8 cellular contexts compared by ENCODE assay signal in genomic region chr18:67417864-67418523, GRCh38.
DNase-seq lines count a peak whose midpoint lies in the region; ATAC-seq and TF ChIP-seq lines count a peak whose summit lies in the region.

No MANE protein-coding gene starts in this region.

- peak overlapping the region; percentile 36; the same call in 1 of the 3 replicates for H2BK15ac ChIP-seq in IMR-90 (ENCODE audit: low read depth, low read length)

- H3K23ac ChIP-seq in IMR-90 (ENCODE audit: low read depth, low read length), result peak overlapping the region; percentile 31; the same call in 1 of the 2 replicates

- H3K14ac ChIP-seq in IMR-90 (replicated peaks; ENCODE audit: low read depth, low read length), result peak overlapping the region; percentile 88

- H3K9me1 ChIP-seq in IMR-90 (ENCODE audit: insufficient read depth, low read length), result no peaks in the 10 kb centered on the region

- TF ChIP-seq CTCF in GM10248 (IDR thresholded peaks at IDR 0.05; ENCODE audit: control extremely low read depth, extremely low read depth, low read depth, missing control alignments) (no peak), IMR-90 (conservative IDR thresholded peaks at IDR 0.05; ENCODE audit: low read depth, low read length) (no peak), WI38 (IDR thresholded peaks at IDR 0.05; ENCODE audit: low read depth, low read length) (no peak), heart right ventricle (IDR thresholded peaks at IDR 0.05) (no peak), transverse colon (IDR thresholded peaks at IDR 0.05) (no peak), progenitor cell of endocrine pancreas (IDR thresholded peaks at IDR 0.05; ENCODE audit: unreplicated experiment) (no peak)

- H2AFZ ChIP-seq in IMR-90 (replicated peaks; ENCODE audit: low read length, poor library complexity), result peak overlapping the region; percentile 53

- no peaks in the 10 kb centered on the region for H4K20me1 ChIP-seq in IMR-90 (ENCODE audit: insufficient read depth, low read length)

- TF ChIP-seq EP300 in transverse colon (IDR thresholded peaks at IDR 0.05; ENCODE audit: low read depth), result no peak

- dilution Hi-C loops in IMR-90 (cut with HindIII; ENCODE audit: low sequenced_read_pairs, unreplicated experiment), result no loop called here

- ATAC-seq in GM21515 (IDR thresholded peaks at IDR 0.05; ENCODE audit: unreplicated experiment) (peak; percentile 74), IMR-90 (ENCODE audit: low read depth) (peak; percentile 82), heart right ventricle (peak in 4 of 8 donors; percentile 31 to 73 (median 51))

- peak overlapping the region; percentile 76 for H3K4ac ChIP-seq in IMR-90 (ENCODE audit: low read depth, low read length)

- peak overlapping the region; percentile 38; the same call in 1 of the 2 replicates for H3K56ac ChIP-seq in IMR-90 (ENCODE audit: extremely low read depth, insufficient read depth, low read length)

- no peaks in the 10 kb centered on the region for H3K79me1 ChIP-seq in IMR-90 (ENCODE audit: low read depth in 1 of 2, low read length in 2 of 2)

- peak overlapping the region; percentile 15 to 36; a peak in 2 of 4 replicates for H4K8ac ChIP-seq in IMR-90 (ENCODE audit: low read depth in 2 of 2, low read length in 2 of 2)

- H2AK5ac ChIP-seq in IMR-90 (ENCODE audit: low read depth, low read length), result no peak overlapping the region

- POLR2A ChIA-PET in GM10248 (lab: Yijun Ruan, JAX) (no interaction called here), IMR-90 (lab: Charles Lee; ENCODE audit: unreplicated experiment) (no interaction called here)

- no peaks in the 10 kb centered on the region for H3K9me3 Mint-ChIP-seq in progenitor cell of endocrine pancreas (ENCODE audit: low read depth)

- TF ChIP-seq RAD21 in IMR-90 (IDR thresholded peaks at IDR 0.05; ENCODE audit: low read length), result no peak

- peak overlapping the region; percentile 11; the same call in 1 of the 2 replicates for H3K4me3 ChIP-seq in IMR-90 (ENCODE audit: insufficient read depth, low read depth, low read length)
- peak overlapping the region; percentile 40 for H3K4me3 ChIP-seq in WI38 (ENCODE audit: low read depth, low read length)
- peak overlapping the region in 6 of 10 donors; percentile 5 to 33 (median 12) for H3K4me3 ChIP-seq in heart right ventricle
- H3K4me3 ChIP-seq in transverse colon, result peak overlapping the region in 1 of 4 donors; percentile 30

- intact Hi-C loops in IMR-90 (cut with micrococcal nuclease) (no loop called here), heart right ventricle (cut with DNase I) (no loop called here), transverse colon (cut with DNase I; ENCODE audit: low total_unique reads) (no loop called here)

- peak overlapping the region; percentile 18; the same call in 1 of the 2 replicates for H3K18ac ChIP-seq in IMR-90 (ENCODE audit: low read depth, low read length)

- H3K9me3 ChIP-seq in IMR-90 (ENCODE audit: control insufficient read depth, insufficient read depth, low read length) (no peaks in the 10 kb centered on the region), heart right ventricle (no peaks in the 10 kb centered on the region), transverse colon (no peaks in the 10 kb centered on the region)

- peak overlapping the region; percentile 7; the same call in 1 of the 2 replicates for H4K5ac ChIP-seq in IMR-90 (ENCODE audit: low read depth, low read length)

- H3K27ac ChIP-seq in IMR-90 (ENCODE audit: insufficient read depth, low read length) (peak overlapping the region; percentile 1; the same call in 1 of the 2 replicates), heart right ventricle (peak overlapping the region in 1 of 10 donors; percentile 4), transverse colon (peak overlapping the region in 1 of 4 donors; percentile 26)

- no TSS peak for BruUV-seq in IMR-90 (replicated peaks; lab: Mats Ljungman, UMichigan)

- 83% methylated on average over 1 of the region's 6 CpGs; no CpG with 5 or more reads in 1 of the 2 experiments for WGBS in IMR-90 (ENCODE audit: extremely low coverage in 2 of 2, insufficient read length in 1 of 2), 2 experiments
- 73 to 80% methylated on average over 6 of the region's 6 CpGs for WGBS in heart right ventricle, 2 donors
- WGBS in transverse colon (ENCODE audit: low coverage in 1 of 2), 2 donors, result 53% methylated on average over 6 of the region's 6 CpGs; no CpG with 5 or more reads in 1 of the 2 donors

- H2BK120ac ChIP-seq in IMR-90 (ENCODE audit: low read depth, low read length), result peak overlapping the region; percentile 85

- H3K27ac Mint-ChIP-seq in progenitor cell of endocrine pancreas, result no peak overlapping the region

- H3K27me3 Mint-ChIP-seq in progenitor cell of endocrine pancreas, result no peaks in the 10 kb centered on the region

- H3K27me3 ChIP-seq in IMR-90 (ENCODE audit: control insufficient read depth, insufficient read depth, low read length) (no peaks in the 10 kb centered on the region), heart right ventricle (no peaks in the 10 kb centered on the region), transverse colon (no peaks in the 10 kb centered on the region)

- H2AK9ac ChIP-seq in IMR-90 (replicated peaks; ENCODE audit: low read depth, low read length, poor library complexity), result peak overlapping the region; percentile 15

- DNase-seq in GM10248 (ENCODE audit: extremely low spot score), result peak; percentile 21
- peak; percentile 57 for DNase-seq in IMR-90
- DNase-seq in heart right ventricle, result peak in 1 of 2 donors; percentile 7
- peak; percentile 71 for DNase-seq in stromal cell of bone marrow (ENCODE audit: low read depth)
- DNase-seq in transverse colon, result no peak
- no peak for DNase-seq in progenitor cell of endocrine pancreas (ENCODE audit: low spot score, unreplicated experiment)

- H3K4me2 ChIP-seq in IMR-90 (ENCODE audit: low read depth, low read length), result peak overlapping the region; percentile 58; the same call in 1 of the 2 replicates

- H2BK5ac ChIP-seq in IMR-90 (ENCODE audit: low read depth, low read length, poor library complexity, severe bottlenecking), result peak overlapping the region; percentile 68

- H4K91ac ChIP-seq in IMR-90 (ENCODE audit: insufficient read depth, low read depth, low read length), result no peak overlapping the region

- H3K4me1 Mint-ChIP-seq in progenitor cell of endocrine pancreas (ENCODE audit: low read depth), result no peaks in the 10 kb centered on the region

- TF ChIP-seq POLR2A in IMR-90 (IDR thresholded peaks at IDR 0.05; ENCODE audit: low read depth, low read length) (no peak), transverse colon (IDR thresholded peaks at IDR 0.05) (no peak)

- H3K9ac ChIP-seq in IMR-90 (ENCODE audit: low read depth, low read length), result peak overlapping the region; percentile 13; the same call in 1 of the 2 replicates

- H3K4me1 ChIP-seq in IMR-90 (ENCODE audit: control insufficient read depth, insufficient read depth, low read length) (peaks cover 1% of the 10 kb centered on the region; the same call in 1 of the 2 replicates), heart right ventricle (no peaks in the 10 kb centered on the region), transverse colon (no peaks in the 10 kb centered on the region)

- H3K36me3 ChIP-seq in IMR-90 (ENCODE audit: control insufficient read depth, insufficient read depth, low read length) (no peaks in the 10 kb centered on the region), heart right ventricle (no peaks in the 10 kb centered on the region), transverse colon (no peaks in the 10 kb centered on the region)

- in situ Hi-C loops in IMR-90 (cut with MboI; ENCODE audit: low sequenced_read_pairs) (no loop called here), transverse colon (cut with MboI; ENCODE audit: low pct_ligation_motif_present in 1 of 4, low pct_unique_long_range_greater_than_20kb in 1 of 4, low sequenced_read_pairs in 3 of 4) (no loop called here)

- CTCF ChIA-PET in GM10248 (lab: Yijun Ruan, JAX), result interaction anchor here (1.1 kb wide), 1 partner anchor 9 kb away, joined by 7 read pairs; no protein-coding TSS in a partner anchor
- CTCF ChIA-PET in IMR-90 (lab: Yijun Ruan, JAX), result no interaction called here

- no peaks in the 10 kb centered on the region for H3K36me3 Mint-ChIP-seq in progenitor cell of endocrine pancreas (ENCODE audit: insufficient read depth)

- H3K4me3 Mint-ChIP-seq in progenitor cell of endocrine pancreas (ENCODE audit: low read depth), result no peak overlapping the region

- H2BK20ac ChIP-seq in IMR-90 (ENCODE audit: low read depth, low read length), result peak overlapping the region; percentile 66; the same call in 1 of the 2 replicates

TF ChIP-seq in IMR-90, 13 proteins besides CTCF, POLR2A, EP300 and RAD21:
- TF ChIP-seq RFX5 (IDR thresholded peaks at IDR 0.05; ENCODE audit: low read depth, low read length), result no peak
- no peak for TF ChIP-seq MAZ (IDR thresholded peaks at IDR 0.05; ENCODE audit: borderline replicate concordance, low read depth, low read length)
- TF ChIP-seq SMC3 (IDR thresholded peaks at IDR 0.05; ENCODE audit: low read depth, low read length), result no peak
- TF ChIP-seq MXI1 (IDR thresholded peaks at IDR 0.05; ENCODE audit: borderline replicate concordance, low read depth, low read length), result no peak
- no peak for TF ChIP-seq FOS (IDR thresholded peaks at IDR 0.05; ENCODE audit: low read depth, low read length)
- no peak for TF ChIP-seq CHD1 (IDR thresholded peaks at IDR 0.05; ENCODE audit: low read depth, low read length)
- TF ChIP-seq NFE2L2 (IDR thresholded peaks at IDR 0.05; ENCODE audit: low read depth, low read length), result no peak
- no peak for TF ChIP-seq ELK1 (IDR thresholded peaks at IDR 0.05; ENCODE audit: borderline replicate concordance, low read depth, low read length)
- no peak for TF ChIP-seq RCOR1 (IDR thresholded peaks at IDR 0.05; ENCODE audit: insufficient replicate concordance, low read length)
- TF ChIP-seq MAFK (IDR thresholded peaks at IDR 0.05; ENCODE audit: low read depth, low read length), result no peak
- TF ChIP-seq USF2 (IDR thresholded peaks at IDR 0.05; ENCODE audit: low read depth, low read length), result no peak

Comparison
In these comparisons a context has a peak if more than half of its experiments do, and no peak if none do; other contexts are left out.
1. DNase-seq: peak in GM10248 (single experiment), IMR-90 (single experiment) and stromal cell of bone marrow (single experiment); none in transverse colon (single experiment) and progenitor cell of endocrine pancreas (single experiment).